ENCODE assay signal across 8 cellular contexts in genomic region chr5:159331099-159331973, GRCh38. TPM values are rescaled to one million over a fixed set of nuclear protein-coding genes. Genes with fewer than 3 reads are reported as not detected.
DNase-seq lines count a peak whose midpoint lies in the region; ATAC-seq and TF ChIP-seq lines count a peak whose summit lies in the region.

No MANE protein-coding gene starts in this region.

- WGBS in suprapubic skin, result 15% methylated on average over 18 of the region's 50 CpGs

- TF ChIP-seq POLR2A in suprapubic skin (IDR thresholded peaks at IDR 0.05), result no peak

- TF ChIP-seq CTCF in OCI-LY1 (IDR thresholded peaks at IDR 0.05; ENCODE audit: low read length), result peak; percentile 89
- TF ChIP-seq CTCF in fibroblast of lung (conservative IDR thresholded peaks at IDR 0.05 in 1 of 2, IDR thresholded peaks at IDR 0.05 in 1 of 2; ENCODE audit: low read depth in 1 of 2, low read length in 2 of 2), result peak; percentile 60 to 66
- TF ChIP-seq CTCF in neural cell (IDR thresholded peaks at IDR 0.05; ENCODE audit: poor library complexity, severe bottlenecking), result peak; percentile 66
- TF ChIP-seq CTCF in suprapubic skin (IDR thresholded peaks at IDR 0.05), result peak; percentile 54 to 88

- H3K79me2 ChIP-seq in OCI-LY1 (ENCODE audit: insufficient read depth, low read length) (no peaks in the 10 kb centered on the region), fibroblast of lung (ENCODE audit: control insufficient read depth, insufficient read depth, low read length) (no peaks in the 10 kb centered on the region), neural cell (replicated peaks; ENCODE audit: insufficient read depth, low read length) (no peaks in the 10 kb centered on the region)

- H3K36me3 ChIP-seq in OCI-LY1 (ENCODE audit: insufficient read depth, low read length), result no peaks in the 10 kb centered on the region
- no peaks in the 10 kb centered on the region for H3K36me3 ChIP-seq in fibroblast of lung (ENCODE audit: control insufficient read depth, insufficient read depth, low read length)
- no peaks in the 10 kb centered on the region for H3K36me3 ChIP-seq in neural cell (ENCODE audit: insufficient read depth, low read length)
- H3K36me3 ChIP-seq in suprapubic skin, result no peaks in the 10 kb centered on the region

- H2AFZ ChIP-seq in OCI-LY1 (ENCODE audit: low read length) (peak overlapping the region; percentile 36; the same call in 1 of the 2 replicates), fibroblast of lung (ENCODE audit: low read length) (peak overlapping the region; percentile 72), neural cell (ENCODE audit: low read depth, low read length) (no peak overlapping the region)

- H3K27me3 ChIP-seq in OCI-LY1 (ENCODE audit: insufficient read depth, low read length) (peaks cover 1% of the 10 kb centered on the region; the same call in 1 of the 2 replicates), fibroblast of lung (ENCODE audit: control insufficient read depth, insufficient read depth, low read length) (no peaks in the 10 kb centered on the region), neural cell (ENCODE audit: insufficient read depth, low read depth, low read length) (peaks cover 5% of the 10 kb centered on the region), suprapubic skin (peaks cover 14% of the 10 kb centered on the region)

- peak overlapping the region; percentile 72 for H3K4me2 ChIP-seq in OCI-LY1 (ENCODE audit: low read length)
- peak overlapping the region; percentile 80 for H3K4me2 ChIP-seq in fibroblast of lung (ENCODE audit: extremely low read depth, insufficient read depth, low read length)
- H3K4me2 ChIP-seq in neural cell (ENCODE audit: low read length), result no peak overlapping the region

- H3K9ac ChIP-seq in OCI-LY1 (ENCODE audit: low read length) (peak overlapping the region; percentile 53; the same call in 1 of the 2 replicates), fibroblast of lung (ENCODE audit: insufficient read depth, low read length) (peak overlapping the region; percentile 67), neural cell (ENCODE audit: low read length) (no peak overlapping the region)

- TF ChIP-seq RAD21 in neural cell (conservative IDR thresholded peaks at IDR 0.05), result peak; percentile 50

- H4K20me1 ChIP-seq in OCI-LY1 (ENCODE audit: insufficient read depth, low read length) (no peaks in the 10 kb centered on the region), fibroblast of lung (ENCODE audit: control insufficient read depth, extremely low read depth, insufficient read depth, low read length) (no peaks in the 10 kb centered on the region), neural cell (ENCODE audit: insufficient read depth) (no peaks in the 10 kb centered on the region)

- ATAC-seq in HG02884 (IDR thresholded peaks at IDR 0.05; ENCODE audit: unreplicated experiment), result peak; percentile 59

- TF ChIP-seq EP300 in neural cell (conservative IDR thresholded peaks at IDR 0.05; ENCODE audit: poor library complexity, severe bottlenecking) (no peak), suprapubic skin (IDR thresholded peaks at IDR 0.05) (no peak)

- H3F3A ChIP-seq in OCI-LY1 (ENCODE audit: insufficient read depth, low read length) (no peaks in the 10 kb centered on the region), neural cell (ENCODE audit: insufficient read depth, low read length, poor library complexity, severe bottlenecking) (no peaks in the 10 kb centered on the region)

- H3K9me2 ChIP-seq in OCI-LY1 (ENCODE audit: low read depth, low read length) (no peaks in the 10 kb centered on the region), neural cell (ENCODE audit: insufficient read depth, low read length) (no peaks in the 10 kb centered on the region)

- DNase-seq in NCI-H1417 (lab: John Stamatoyannopoulos, UW) (peak; percentile 2 to 76 (median 59)), NCI-H1417 treated with DMSO at 0.1 percent for 48 hours (lab: John Stamatoyannopoulos, UW) (no peak), fibroblast of lung (ENCODE audit: low read depth in 2 of 2) (peak; percentile 43 to 50), suprapubic skin (ENCODE audit: low spot score in 2 of 2) (peak; percentile 86 to 87)
- DNase-seq in activated T-cell treated with anti-CD3 and anti-CD28 coated beads, Interleukin-2, amount 50 U/mL, for 1 hour, result peak; percentile 83

- peak overlapping the region; percentile 60 for H3K4me3 ChIP-seq in OCI-LY1 (ENCODE audit: low read depth, low read length, poor library complexity, severe bottlenecking)
- H3K4me3 ChIP-seq in fibroblast of lung (replicated peaks in 1 of 4; ENCODE audit: control extremely low read depth in 1 of 4, insufficient read depth in 1 of 4, low read depth in 3 of 4, low read length in 4 of 4), result peak overlapping the region; percentile 1 to 57 (median 39)
- peak overlapping the region; percentile 51 for H3K4me3 ChIP-seq in neural cell (ENCODE audit: low read length)
- H3K4me3 ChIP-seq in suprapubic skin, result peak overlapping the region; percentile 49

- H3K9me3 ChIP-seq in OCI-LY1 (ENCODE audit: low read length) (no peaks in the 10 kb centered on the region), fibroblast of lung (ENCODE audit: control insufficient read depth, insufficient read depth, low read depth, low read length) (no peaks in the 10 kb centered on the region), neural cell (ENCODE audit: low read length) (no peaks in the 10 kb centered on the region), suprapubic skin (no peaks in the 10 kb centered on the region)

- no peak overlapping the region for H3K27ac ChIP-seq in OCI-LY1 (ENCODE audit: low read depth, low read length, poor library complexity, severe bottlenecking)
- H3K27ac ChIP-seq in fibroblast of lung (ENCODE audit: insufficient read depth, low read length), result peak overlapping the region; percentile 16
- H3K27ac ChIP-seq in neural cell (ENCODE audit: low read length), result no peak overlapping the region
- no peak overlapping the region for H3K27ac ChIP-seq in suprapubic skin

- peaks cover 23% of the 10 kb centered on the region for H3K4me1 ChIP-seq in OCI-LY1 (ENCODE audit: insufficient read depth, low read length, severe bottlenecking)
- peaks cover 6% of the 10 kb centered on the region for H3K4me1 ChIP-seq in fibroblast of lung (ENCODE audit: control insufficient read depth, extremely low read depth, insufficient read depth, low read length)
- H3K4me1 ChIP-seq in suprapubic skin, result peaks cover 8% of the 10 kb centered on the region

TF ChIP-seq in neural cell, 6 proteins besides CTCF, POLR2A, EP300 and RAD21:
- TF ChIP-seq SMC3 (conservative IDR thresholded peaks at IDR 0.05; ENCODE audit: poor library complexity), result peak; percentile 49
- TF ChIP-seq, protein P1, sequence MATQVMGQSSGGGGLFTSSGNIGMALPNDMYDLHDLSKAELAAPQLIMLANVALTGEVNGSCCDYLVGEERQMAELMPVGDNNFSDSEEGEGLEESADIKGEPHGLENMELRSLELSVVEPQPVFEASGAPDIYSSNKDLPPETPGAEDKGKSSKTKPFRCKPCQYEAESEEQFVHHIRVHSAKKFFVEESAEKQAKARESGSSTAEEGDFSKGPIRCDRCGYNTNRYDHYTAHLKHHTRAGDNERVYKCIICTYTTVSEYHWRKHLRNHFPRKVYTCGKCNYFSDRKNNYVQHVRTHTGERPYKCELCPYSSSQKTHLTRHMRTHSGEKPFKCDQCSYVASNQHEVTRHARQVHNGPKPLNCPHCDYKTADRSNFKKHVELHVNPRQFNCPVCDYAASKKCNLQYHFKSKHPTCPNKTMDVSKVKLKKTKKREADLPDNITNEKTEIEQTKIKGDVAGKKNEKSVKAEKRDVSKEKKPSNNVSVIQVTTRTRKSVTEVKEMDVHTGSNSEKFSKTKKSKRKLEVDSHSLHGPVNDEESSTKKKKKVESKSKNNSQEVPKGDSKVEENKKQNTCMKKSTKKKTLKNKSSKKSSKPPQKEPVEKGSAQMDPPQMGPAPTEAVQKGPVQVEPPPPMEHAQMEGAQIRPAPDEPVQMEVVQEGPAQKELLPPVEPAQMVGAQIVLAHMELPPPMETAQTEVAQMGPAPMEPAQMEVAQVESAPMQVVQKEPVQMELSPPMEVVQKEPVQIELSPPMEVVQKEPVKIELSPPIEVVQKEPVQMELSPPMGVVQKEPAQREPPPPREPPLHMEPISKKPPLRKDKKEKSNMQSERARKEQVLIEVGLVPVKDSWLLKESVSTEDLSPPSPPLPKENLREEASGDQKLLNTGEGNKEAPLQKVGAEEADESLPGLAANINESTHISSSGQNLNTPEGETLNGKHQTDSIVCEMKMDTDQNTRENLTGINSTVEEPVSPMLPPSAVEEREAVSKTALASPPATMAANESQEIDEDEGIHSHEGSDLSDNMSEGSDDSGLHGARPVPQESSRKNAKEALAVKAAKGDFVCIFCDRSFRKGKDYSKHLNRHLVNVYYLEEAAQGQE (IDR thresholded peaks at IDR 0.05; ENCODE audit: borderline replicate concordance), result no peak
TF ChIP-seq in neural cell: peak in this region for 1.

RNA-seq across cellular contexts. Expression of gene IL12B, which starts 1.0 kb away (rescaled TPM):
- total RNA-seq in fibroblast of lung, result not detected in 2 replicates
- not detected in 2 replicates for polyA plus RNA-seq in fibroblast of lung
- not detected in 2 replicates for polyA plus RNA-seq in fibroblast of lung (2012)
- not detected in 2 replicates for polyA minus RNA-seq in fibroblast of lung (ENCODE audit: low replicate concordance)
- polyA plus RNA-seq in neural cell, result not detected in 2 replicates
- polyA minus RNA-seq in neural cell, result not detected in 2 replicates
- total RNA-seq in suprapubic skin, result not detected
